15 cellular contexts compared by ENCODE assay signal in genomic region chr4:48706741-48707140, GRCh38.
DNase-seq lines count a peak whose midpoint lies in the region; ATAC-seq, FAIRE-seq and TF ChIP-seq lines count a peak whose summit lies in the region.
"Had no signal": no experiment of that assay in that cellular context is flagged by ENCODE, and none has a peak within 500 bp of the region (broad histone marks: within the 10 kb centered on the region; RNA-seq: fewer than 3 reads in every experiment).

No MANE protein-coding gene starts in this region.

- FAIRE-seq in GM19239 (lab: Jason Lieb, UNC) = peak; percentile 71

- no peak overlapping the region for H3K27ac Mint-ChIP-seq in activated naive CD8-positive, alpha-beta T cell treated with anti-CD3 and anti-CD28 coated beads, Interleukin-2, amount 50 U/mL, for 24 hours
- H3K27ac Mint-ChIP-seq in activated naive CD8-positive, alpha-beta T cell treated with anti-CD3 and anti-CD28 coated beads for 36 hours = no peak overlapping the region
- no peak overlapping the region for H3K27ac Mint-ChIP-seq in T-helper 17 cell
- H3K27ac Mint-ChIP-seq: activated naive CD8-positive, alpha-beta T cell; B cell had no signal

- no peaks in the 10 kb centered on the region for H3K9me3 ChIP-seq in stomach
- H3K9me3 ChIP-seq in T-helper 17 cell (ENCODE audit: control insufficient read depth, low read length, poor library complexity, severe bottlenecking) = no peaks in the 10 kb centered on the region
- H3K9me3 ChIP-seq: esophagus squamous epithelium, suprapubic skin had no signal

- peaks cover 24% of the 10 kb centered on the region for H3K36me3 Mint-ChIP-seq in activated naive CD8-positive, alpha-beta T cell treated with anti-CD3 and anti-CD28 coated beads, Interleukin-2, amount 50 U/mL, for 24 hours (ENCODE audit: low read depth)
- H3K36me3 Mint-ChIP-seq in activated naive CD8-positive, alpha-beta T cell treated with anti-CD3 and anti-CD28 coated beads for 36 hours = peaks cover 33% of the 10 kb centered on the region
- peaks cover 5% of the 10 kb centered on the region for H3K36me3 Mint-ChIP-seq in T-helper 17 cell (ENCODE audit: low read depth)

- no peak overlapping the region for H3K4me3 ChIP-seq in stomach
- H3K4me3 ChIP-seq: esophagus squamous epithelium, heart right ventricle, suprapubic skin had no signal

- intact Hi-C loops in stomach (cut with DNase I; ENCODE audit: low total_unique reads) = no loop called here

- TF ChIP-seq EP300 in stomach (IDR thresholded peaks at IDR 0.05) = no peak

- no peak for TF ChIP-seq POLR2A in stomach (IDR thresholded peaks at IDR 0.05)

- peaks cover 16% of the 10 kb centered on the region for H3K4me1 Mint-ChIP-seq in activated naive CD8-positive, alpha-beta T cell treated with anti-CD3 and anti-CD28 coated beads, Interleukin-2, amount 50 U/mL, for 24 hours
- peaks cover 26% of the 10 kb centered on the region for H3K4me1 Mint-ChIP-seq in activated naive CD8-positive, alpha-beta T cell treated with anti-CD3 and anti-CD28 coated beads for 36 hours
- peaks cover 23% of the 10 kb centered on the region for H3K4me1 Mint-ChIP-seq in T-helper 17 cell

- peaks cover 0 to 5% (median 0%) of the 10 kb centered on the region in 4 donors for H3K4me1 ChIP-seq in stomach
- H3K4me1 ChIP-seq: esophagus squamous epithelium, suprapubic skin had no signal

- peaks cover 0 to 26% (median 22%) of the 10 kb centered on the region in 4 donors for H3K36me3 ChIP-seq in stomach

- H3K9me3 Mint-ChIP-seq in activated naive CD8-positive, alpha-beta T cell treated with anti-CD3 and anti-CD28 coated beads, Interleukin-2, amount 50 U/mL, for 24 hours = no peaks in the 10 kb centered on the region
- peaks cover 3% of the 10 kb centered on the region for H3K9me3 Mint-ChIP-seq in activated naive CD8-positive, alpha-beta T cell treated with anti-CD3 and anti-CD28 coated beads for 36 hours
- H3K9me3 Mint-ChIP-seq: T-helper 1 cell treated with Interleukin-12 subunit alpha and Interleukin-12 subunit beta and Interleukin-4 antibody, amounts not matched to agents 30 μg/mL and 1 μg/mL, for 36 hours had no signal

- no peak overlapping the region for H3K4me3 Mint-ChIP-seq in activated naive CD8-positive, alpha-beta T cell treated with anti-CD3 and anti-CD28 coated beads, Interleukin-2, amount 50 U/mL, for 24 hours
- H3K4me3 Mint-ChIP-seq in activated naive CD8-positive, alpha-beta T cell treated with anti-CD3 and anti-CD28 coated beads for 36 hours = no peak overlapping the region
- no peak overlapping the region for H3K4me3 Mint-ChIP-seq in T-helper 17 cell
- H3K4me3 Mint-ChIP-seq: activated naive CD8-positive, alpha-beta T cell; B cell; T-helper 1 cell treated with Interleukin-12 subunit alpha and Interleukin-12 subunit beta and Interleukin-4 antibody, amounts not matched to agents 30 μg/mL and 1 μg/mL, for 36 hours had no signal

- DNase-seq in activated naive CD8-positive, alpha-beta T cell treated with anti-CD3 and anti-CD28 coated beads, Interleukin-2, amount 50 U/mL, for 24 hours = no peak
- no peak for DNase-seq in activated naive CD8-positive, alpha-beta T cell treated with anti-CD3 and anti-CD28 coated beads for 36 hours
- no peak for DNase-seq in GM19239 (ENCODE audit: insufficient read length, low spot score)
- no peak for DNase-seq in epithelial cell of prostate (ENCODE audit: low read depth, low spot score)
- DNase-seq in stomach = peak; percentile 35
- DNase-seq in T-helper 17 cell = no peak
- DNase-seq in HT-29 (ENCODE audit: low spot score) = no peak
- DNase-seq: esophagus squamous epithelium; heart right ventricle; right cardiac atrium; stimulated activated CD4-positive, alpha-beta T cell treated with anti-CD3 and anti-CD28 coated beads, Interleukin-1b, Interleukin-23, amount 100 ng/mL, for 48 hours had no signal

- ATAC-seq in activated naive CD8-positive, alpha-beta T cell treated with anti-CD3 and anti-CD28 coated beads, Interleukin-2, amount 50 U/mL, for 24 hours = peak; percentile 86
- no peak for ATAC-seq in T-helper 17 cell
- ATAC-seq: heart right ventricle, right cardiac atrium had no signal

- no peak for TF ChIP-seq CTCF in stomach (IDR thresholded peaks at IDR 0.05)

- no peaks in the 10 kb centered on the region for H3K27me3 ChIP-seq in stomach
- H3K27me3 ChIP-seq: esophagus squamous epithelium, heart right ventricle, suprapubic skin had no signal

- no peaks in the 10 kb centered on the region for H3K27me3 Mint-ChIP-seq in activated naive CD8-positive, alpha-beta T cell treated with anti-CD3 and anti-CD28 coated beads, Interleukin-2, amount 50 U/mL, for 24 hours
- no peaks in the 10 kb centered on the region for H3K27me3 Mint-ChIP-seq in activated naive CD8-positive, alpha-beta T cell treated with anti-CD3 and anti-CD28 coated beads for 36 hours
- no peaks in the 10 kb centered on the region for H3K27me3 Mint-ChIP-seq in T-helper 17 cell
- H3K27me3 Mint-ChIP-seq: activated naive CD8-positive, alpha-beta T cell; B cell had no signal

- H3K27ac ChIP-seq in epithelial cell of prostate (peak overlapping the region; percentile 18), stomach (no peak overlapping the region)
- H3K27ac ChIP-seq: esophagus squamous epithelium, heart right ventricle, suprapubic skin had no signal
